9 cellular contexts compared by ENCODE assay signal in genomic region chr4:53563824-53564223, GRCh38. TPM values are rescaled to one million over a fixed set of nuclear protein-coding genes. Genes with fewer than 3 reads are reported as not detected.
DNase-seq lines count a peak whose midpoint lies in the region; ATAC-seq and TF ChIP-seq lines count a peak whose summit lies in the region.
"Had no signal": no experiment of that assay in that cellular context is flagged by ENCODE, and none has a peak within 500 bp of the region (broad histone marks: within the 10 kb centered on the region; RNA-seq: fewer than 3 reads in every experiment).

No MANE protein-coding gene starts in this region.

- no peak overlapping the region for H3K4me3 ChIP-seq in foreskin fibroblast (ENCODE audit: low read depth in 1 of 2, low read length in 2 of 2)

- DNase-seq in Daoy (ENCODE audit: low read depth) (peak; percentile 81), M059J (ENCODE audit: low read depth) (peak; percentile 30), foreskin fibroblast (peak; percentile 47 to 57), SKM-1 (lab: John Stamatoyannopoulos, UW; ENCODE audit: unreplicated experiment) (no peak), retina (no peak)
- no peak for DNase-seq in stimulated activated naive CD4-positive, alpha-beta T cell (lab: John Stamatoyannopoulos, UW)
- DNase-seq: MM.1S had no signal

- ATAC-seq in GM21423 (IDR thresholded peaks at IDR 0.05; ENCODE audit: unreplicated experiment) = peak; percentile 62
- no peak for ATAC-seq in HG02610 (IDR thresholded peaks at IDR 0.05; ENCODE audit: unreplicated experiment)

- no peak for TF ChIP-seq CTCF in foreskin fibroblast (IDR thresholded peaks at IDR 0.05; ENCODE audit: low read depth, low read length)

RNA-seq across cellular contexts. Expression of gene LNX1, which starts 27.5 kb away (rescaled TPM):
- 2.5 and 10.2 TPM in 2 replicates for total RNA-seq in Daoy (2014; rRNA removed; shearing (Covaris generic))
- total RNA-seq in M059J (2014; rRNA removed; shearing (Covaris generic)) = 0.39 and 1.7 TPM in 2 replicates

Comparison
In these comparisons a context has a peak if more than half of its experiments do, and no peak if none do; other contexts are left out.
1. DNase-seq: peak in Daoy (single experiment), M059J (single experiment) and foreskin fibroblast (2 of 2); none in stimulated activated naive CD4-positive, alpha-beta T cell (0 of 6), SKM-1 (single experiment) and retina (single experiment).